In genomic region chr3:99714575-99714974, GRCh38 we compare ENCODE assay signal across 17 cellular contexts.
"Had no signal": no experiment of that assay in that cellular context is flagged by ENCODE, and none has a peak within 500 bp of the region (broad histone marks: within the 10 kb centered on the region; RNA-seq: fewer than 3 reads in every experiment).

No MANE protein-coding gene starts in this region.

- H3K27me3 ChIP-seq: esophagus muscularis mucosa, hepatocyte, sigmoid colon, uterus had no signal

- H3K4me3 ChIP-seq: esophagus muscularis mucosa, hepatocyte, sigmoid colon, skin epidermis, uterus had no signal

- H3K9me3 ChIP-seq: esophagus muscularis mucosa, sigmoid colon, uterus had no signal

- H3K27ac Mint-ChIP-seq: natural killer cell treated with Interleukin-12 subunit alpha and Interleukin-12 subunit beta and Interleukin-15 and Interleukin-18, amount 100 ng/mL, for 72 hours; type B pancreatic cell had no signal

- H3K36me3 Mint-ChIP-seq: natural killer cell treated with Interleukin-12 subunit alpha and Interleukin-12 subunit beta and Interleukin-15 and Interleukin-18, amount 100 ng/mL, for 72 hours; type B pancreatic cell had no signal

- H2AFZ ChIP-seq: hepatocyte had no signal

- H3K36me3 ChIP-seq: esophagus muscularis mucosa, sigmoid colon, uterus had no signal

- ATAC-seq: natural killer cell treated with Interleukin-12 subunit alpha and Interleukin-12 subunit beta and Interleukin-15 and Interleukin-18, amount 100 ng/mL, for 72 hours had no signal

- H3K79me2 ChIP-seq: hepatocyte had no signal

- H3K4me3 Mint-ChIP-seq: natural killer cell treated with Interleukin-12 subunit alpha and Interleukin-12 subunit beta and Interleukin-15 and Interleukin-18, amount 100 ng/mL, for 72 hours; type B pancreatic cell had no signal

- H3K27ac ChIP-seq: epithelial cell of prostate, esophagus muscularis mucosa, sigmoid colon, skin epidermis, uterus had no signal

- DNase-seq: caudate nucleus; effector memory CD4-positive, alpha-beta T cell; head of caudate nucleus; kidney; left cardiac atrium; left ventricle myocardium superior; posterior cingulate gyrus; sigmoid colon; stimulated activated CD4-positive, alpha-beta T cell treated with anti-CD3 and anti-CD28 coated beads, Interleukin-2, amount 100 ng/mL, for 24 hours; stimulated activated naive CD4-positive, alpha-beta T cell; uterus had no signal

- H3K9me3 Mint-ChIP-seq: natural killer cell treated with Interleukin-12 subunit alpha and Interleukin-12 subunit beta and Interleukin-15 and Interleukin-18, amount 100 ng/mL, for 72 hours; type B pancreatic cell had no signal

- H3K4me2 ChIP-seq: hepatocyte had no signal

- H3K4me1 ChIP-seq: esophagus muscularis mucosa, sigmoid colon, uterus had no signal
